Comparison of ENCODE assay signal across 8 cellular contexts in genomic region chr7:103296901-103297836, GRCh38. TPM values are rescaled to one million over a fixed set of nuclear protein-coding genes. Genes with fewer than 3 reads are reported as not detected.
DNase-seq lines count a peak whose midpoint lies in the region; ATAC-seq and TF ChIP-seq lines count a peak whose summit lies in the region.

PMPCB (plus strand) TSS chr7:103297435; CDS start chr7:103297460, 25 bp downstream.

- H3K27me3 Mint-ChIP-seq in GM23338 (ENCODE audit: insufficient read depth, low read depth, poor library complexity), result peaks cover 2% of the 10 kb centered on the region
- H3K27me3 Mint-ChIP-seq in naive thymus-derived CD4-positive, alpha-beta T cell, result peaks cover 0 to 9% (median 0%) of the 10 kb centered on the region in 5 donors
- H3K27me3 Mint-ChIP-seq in stimulated activated naive B cell treated with anti-CD40 and anti-IgM and Interleukin-4, amounts not matched to agents 10 μg/mL and 1 μg/mL and 100 μg/mL, for 72 hours, result peaks cover 0 to 8% of the 10 kb centered on the region in 2 donors

- no peaks in the 10 kb centered on the region for H3K9me3 Mint-ChIP-seq in GM23338
- peaks cover 0 to 1% (median 0%) of the 10 kb centered on the region in 11 donors for H3K9me3 Mint-ChIP-seq in naive thymus-derived CD4-positive, alpha-beta T cell
- no peaks in the 10 kb centered on the region for H3K9me3 Mint-ChIP-seq in stimulated activated naive B cell treated with anti-CD40 and anti-IgM and Interleukin-4, amounts not matched to agents 10 μg/mL and 1 μg/mL and 100 μg/mL, for 72 hours

- peak within 1 kb of the TSS; percentile 78 for H3K4me2 ChIP-seq in GM23338

- peak within 1 kb of the TSS; percentile 96 for H2AFZ ChIP-seq in GM23338

- CTCF ChIA-PET in naive thymus-derived CD4-positive, alpha-beta T cell (lab: Charles Lee), result interaction anchor here (0.9 to 1.0 kb wide), 2 partner anchors 46 to 112 kb away, joined by 3 to 4 read pairs; no protein-coding TSS in a partner anchor

- H3K27me3 ChIP-seq in GM23338 (ENCODE audit: insufficient read depth), result no peaks in the 10 kb centered on the region
- H3K27me3 ChIP-seq in naive thymus-derived CD4-positive, alpha-beta T cell (ENCODE audit: control insufficient read depth in 2 of 2, insufficient read depth in 2 of 2, low read length in 2 of 2), result no peaks in the 10 kb centered on the region

- intact Hi-C loops in naive thymus-derived CD4-positive, alpha-beta T cell (cut with micrococcal nuclease), result loop anchor here (1.0 to 10.0 kb wide), 13 partner anchors 17 to 1716 kb away; partner anchors contain the start of genes DNAJC2 (in 2 of the 2), ORC5 (in 2 of the 2), ARMC10 (in 1 of the 2) and FAM185A (in 1 of the 2)

- peaks cover 3% of the 10 kb centered on the region; the same call in 1 of the 2 replicates for H3K4me1 ChIP-seq in GM23338 (ENCODE audit: insufficient read depth)
- peaks cover 16 to 19% of the 10 kb centered on the region in 2 donors for H3K4me1 ChIP-seq in naive thymus-derived CD4-positive, alpha-beta T cell (ENCODE audit: control insufficient read depth in 2 of 2, insufficient read depth in 2 of 2, low read length in 2 of 2)

- DNase-seq in EL (peak; percentile 91), GM23338 (ENCODE audit: low spot score) (peak; percentile 94), LHCN-M2 (ENCODE audit: low read depth) (peak; percentile 93), RPMI7951 (ENCODE audit: low read depth) (peak; percentile 88), fibroblast of gingiva (ENCODE audit: low read depth) (peak; percentile 86)
- peak; percentile 91 to 96 for DNase-seq in activated T-helper 1 cell treated with anti-CD3 and anti-CD28 coated beads, Interleukin-2, amount 50 U/mL, for 16 hours (ENCODE audit: low read depth in 1 of 2, low spot score in 1 of 2)
- DNase-seq in naive thymus-derived CD4-positive, alpha-beta T cell, result peak; percentile 87 to 95 (median 94)
- peak; percentile 92 for DNase-seq in stimulated activated naive B cell treated with anti-CD40 and anti-IgM and Interleukin-4, amounts not matched to agents 10 μg/mL and 1 μg/mL and 100 μg/mL, for 72 hours

- H3K79me2 ChIP-seq in GM23338 (replicated peaks; ENCODE audit: insufficient read depth), result peaks cover 39% of the 10 kb centered on the region

- H3K36me3 ChIP-seq in GM23338 (ENCODE audit: insufficient read depth), result peaks cover 33% of the 10 kb centered on the region
- H3K36me3 ChIP-seq in naive thymus-derived CD4-positive, alpha-beta T cell (ENCODE audit: control insufficient read depth in 2 of 3, insufficient read depth in 3 of 3, low read length in 3 of 3), result peaks cover 9 to 33% (median 14%) of the 10 kb centered on the region in 3 experiments

- peak within 1 kb of the TSS; percentile 91 for H3K4me3 Mint-ChIP-seq in GM23338
- peak within 1 kb of the TSS; percentile 83 to 96 (median 90) for H3K4me3 Mint-ChIP-seq in naive thymus-derived CD4-positive, alpha-beta T cell
- H3K4me3 Mint-ChIP-seq in stimulated activated naive B cell treated with anti-CD40 and anti-IgM and Interleukin-4, amounts not matched to agents 10 μg/mL and 1 μg/mL and 100 μg/mL, for 72 hours, result peak within 1 kb of the TSS; percentile 81 to 87

- H3K4me1 Mint-ChIP-seq in GM23338, result peaks cover 12% of the 10 kb centered on the region
- H3K4me1 Mint-ChIP-seq in naive thymus-derived CD4-positive, alpha-beta T cell, result peaks cover 18 to 50% (median 36%) of the 10 kb centered on the region in 7 donors
- peaks cover 16 to 31% of the 10 kb centered on the region in 2 donors for H3K4me1 Mint-ChIP-seq in stimulated activated naive B cell treated with anti-CD40 and anti-IgM and Interleukin-4, amounts not matched to agents 10 μg/mL and 1 μg/mL and 100 μg/mL, for 72 hours

- H3K36me3 Mint-ChIP-seq in GM23338 (ENCODE audit: low read depth), result peaks cover 34% of the 10 kb centered on the region
- peaks cover 0 to 13% (median 7%) of the 10 kb centered on the region in 5 donors for H3K36me3 Mint-ChIP-seq in naive thymus-derived CD4-positive, alpha-beta T cell
- peaks cover 3 to 13% of the 10 kb centered on the region in 2 donors for H3K36me3 Mint-ChIP-seq in stimulated activated naive B cell treated with anti-CD40 and anti-IgM and Interleukin-4, amounts not matched to agents 10 μg/mL and 1 μg/mL and 100 μg/mL, for 72 hours

- peak; percentile 77 to 96 for TF ChIP-seq CTCF in GM23338 (conservative IDR thresholded peaks at IDR 0.05; ENCODE audit: low read depth in 2 of 2)

- POLR2A ChIA-PET in naive thymus-derived CD4-positive, alpha-beta T cell (lab: Charles Lee), result interaction anchor here (0.5 to 2.9 kb wide), 5 partner anchors 9 to 51 kb away, joined by 3 to 18 read pairs (median 4); partner anchors contain the start of gene PSMC2

- ATAC-seq in GM23338, result peak; percentile 97
- peak; percentile 100 for ATAC-seq in naive thymus-derived CD4-positive, alpha-beta T cell
- peak; percentile 90 for ATAC-seq in stimulated activated naive B cell treated with anti-CD40 and anti-IgM and Interleukin-4, amounts not matched to agents 10 μg/mL and 1 μg/mL and 100 μg/mL, for 72 hours (replicated peaks)

- no peaks in the 10 kb centered on the region for H3K9me2 ChIP-seq in GM23338 (ENCODE audit: insufficient read depth)

- peak within 1 kb of the TSS; percentile 89 for H3K27ac ChIP-seq in GM23338 (ENCODE audit: low read depth)
- peak within 1 kb of the TSS; percentile 90 for H3K27ac ChIP-seq in naive thymus-derived CD4-positive, alpha-beta T cell (ENCODE audit: low read depth, low read length)

- H3K4me3 ChIP-seq in GM23338, result peak within 1 kb of the TSS; percentile 74
- peak within 1 kb of the TSS; percentile 80 for H3K4me3 ChIP-seq in naive thymus-derived CD4-positive, alpha-beta T cell (ENCODE audit: low read length)

- peak within 1 kb of the TSS; percentile 82 for H3K27ac Mint-ChIP-seq in GM23338
- peak within 1 kb of the TSS; percentile 80 to 94 (median 92) for H3K27ac Mint-ChIP-seq in naive thymus-derived CD4-positive, alpha-beta T cell
- peak within 1 kb of the TSS; percentile 97 for H3K27ac Mint-ChIP-seq in stimulated activated naive B cell treated with anti-CD40 and anti-IgM and Interleukin-4, amounts not matched to agents 10 μg/mL and 1 μg/mL and 100 μg/mL, for 72 hours

- no peaks in the 10 kb centered on the region for H3F3A ChIP-seq in GM23338 (replicated peaks; ENCODE audit: low read depth)

- no peaks in the 10 kb centered on the region; the same call in 1 of the 2 replicates for H4K20me1 ChIP-seq in GM23338 (replicated peaks; ENCODE audit: insufficient read depth)

- H3K9me3 ChIP-seq in naive thymus-derived CD4-positive, alpha-beta T cell (ENCODE audit: control insufficient read depth in 2 of 3, low read length in 3 of 3), result no peaks in the 10 kb centered on the region

TF ChIP-seq in GM23338, 12 proteins besides CTCF, POLR2A, EP300 and RAD21 (continues in another document):
- no peak for TF ChIP-seq REST (IDR thresholded peaks at IDR 0.05; ENCODE audit: unreplicated experiment)

RNA-seq across cellular contexts. Expression of gene PMPCB, which starts in this region (rescaled TPM):
- total RNA-seq in GM23338 (2014; rRNA removed; shearing (Covaris generic)), result 90.0 and 105 TPM in 2 replicates
- 50.5 and 55.0 TPM in 2 replicates for polyA plus RNA-seq in GM23338 (2016; fragmentation: Nextera tagmentation; extraction: Ambion mirVana)
- total RNA-seq in LHCN-M2 (2014; rRNA removed), result 69.6 and 88.5 TPM in 2 replicates
- polyA plus RNA-seq in LHCN-M2 (2012), result 52.4 TPM
- 78.1 and 90.8 TPM in 2 replicates for total RNA-seq in RPMI7951 (2014; rRNA removed; shearing (Covaris generic))
- 10 to 100 TPM; 55.2 to 94.1 (median 68.3) TPM for total RNA-seq in naive thymus-derived CD4-positive, alpha-beta T cell
- polyA plus RNA-seq in naive thymus-derived CD4-positive, alpha-beta T cell, result 10 to 100 TPM; 93.9 to 95.7 TPM

Comparison
In these comparisons a context has a peak if more than half of its experiments do, and no peak if none do; other contexts are left out.
1. Peak in every context shown above with its lines: DNase-seq, ATAC-seq, H3K4me3 ChIP-seq and H3K27ac ChIP-seq.